17 cellular contexts compared by ENCODE assay signal in genomic region chr5:76114192-76114795, GRCh38. TPM values are rescaled to one million over a fixed set of nuclear protein-coding genes. Genes with fewer than 3 reads are reported as not detected.
A peak's percentile ranks its signal among the peaks of the same experiment; 100 is the strongest.
DNase-seq lines count a peak whose midpoint lies in the region; FAIRE-seq and TF ChIP-seq lines count a peak whose summit lies in the region.
"Had no signal": no experiment of that assay in that cellular context is flagged by ENCODE, and none has a peak within 500 bp of the region (broad histone marks: within the 10 kb centered on the region; RNA-seq: fewer than 3 reads in every experiment).

No MANE protein-coding gene starts in this region.

- no peak overlapping the region for H3K9ac ChIP-seq in astrocyte (ENCODE audit: low read length)

- H3K4me1 Mint-ChIP-seq in astrocyte (ENCODE audit: low read depth, unreplicated experiment): no peaks in the 10 kb centered on the region
- H3K4me1 Mint-ChIP-seq in activated naive CD4-positive, alpha-beta T cell treated with anti-CD3 and anti-CD28 coated beads, Interleukin-2, amount 10 ng/mL, durations not matched to agents 7 days and 5 days: no peaks in the 10 kb centered on the region

- no peak for TF ChIP-seq EP300 in tibial nerve (IDR thresholded peaks at IDR 0.05)

- no peaks in the 10 kb centered on the region for H4K20me1 ChIP-seq in astrocyte (ENCODE audit: insufficient read depth, low read length)

- H3K27me3 ChIP-seq in left ventricle myocardium inferior (ENCODE audit: low read depth): no peaks in the 10 kb centered on the region
- H3K27me3 ChIP-seq in astrocyte (ENCODE audit: insufficient read depth, low read length): no peaks in the 10 kb centered on the region
- H3K27me3 ChIP-seq in thyroid gland: no peaks in the 10 kb centered on the region
- no peaks in the 10 kb centered on the region for H3K27me3 ChIP-seq in tibial nerve

- no peaks in the 10 kb centered on the region for H3K36me3 Mint-ChIP-seq in astrocyte (ENCODE audit: low read depth, unreplicated experiment)
- no peaks in the 10 kb centered on the region for H3K36me3 Mint-ChIP-seq in activated naive CD4-positive, alpha-beta T cell treated with anti-CD3 and anti-CD28 coated beads, Interleukin-2, amount 10 ng/mL, durations not matched to agents 7 days and 5 days
- H3K36me3 Mint-ChIP-seq: activated CD4-positive, alpha-beta memory T cell treated with anti-CD3 and anti-CD28 coated beads for 36 hours; activated naive CD8-positive, alpha-beta T cell; CD8-positive, alpha-beta T cell had no signal

- H3K27ac Mint-ChIP-seq in astrocyte (ENCODE audit: unreplicated experiment): peak overlapping the region; percentile 29
- H3K27ac Mint-ChIP-seq in activated naive CD4-positive, alpha-beta T cell treated with anti-CD3 and anti-CD28 coated beads, Interleukin-2, amount 10 ng/mL, durations not matched to agents 7 days and 5 days: no peak overlapping the region
- H3K27ac Mint-ChIP-seq: activated CD4-positive, alpha-beta memory T cell treated with anti-CD3 and anti-CD28 coated beads for 36 hours; activated naive CD8-positive, alpha-beta T cell; activated T-cell treated with anti-CD3 and anti-CD28 coated beads, Interleukin-2, amount 50 U/mL, for 24 hours; CD8-positive, alpha-beta T cell; HFFc6 had no signal

- no peak overlapping the region for H3K4me3 Mint-ChIP-seq in astrocyte (ENCODE audit: unreplicated experiment)
- H3K4me3 Mint-ChIP-seq in activated naive CD4-positive, alpha-beta T cell treated with anti-CD3 and anti-CD28 coated beads, Interleukin-2, amount 10 ng/mL, durations not matched to agents 7 days and 5 days: no peak overlapping the region
- H3K4me3 Mint-ChIP-seq: activated CD4-positive, alpha-beta memory T cell treated with anti-CD3 and anti-CD28 coated beads for 36 hours; activated naive CD8-positive, alpha-beta T cell; activated T-cell treated with anti-CD3 and anti-CD28 coated beads, Interleukin-2, amount 50 U/mL, for 24 hours; CD8-positive, alpha-beta T cell; HFFc6 had no signal

- WGBS in thyroid gland, 2 donors: 32 to 39% methylated on average over 5 of the region's 5 CpGs
- 28 to 43% methylated on average over 5 of the region's 5 CpGs for WGBS in tibial nerve, 2 donors

- no peaks in the 10 kb centered on the region for H3K36me3 ChIP-seq in left ventricle myocardium inferior
- no peaks in the 10 kb centered on the region for H3K36me3 ChIP-seq in astrocyte (ENCODE audit: insufficient read depth, low read length)
- H3K36me3 ChIP-seq in thyroid gland: no peaks in the 10 kb centered on the region
- no peaks in the 10 kb centered on the region for H3K36me3 ChIP-seq in tibial nerve

- no peak for DNase-seq in left ventricle myocardium inferior
- no peak for DNase-seq in cardiac septum (ENCODE audit: low spot score)
- no peak for DNase-seq in astrocyte (ENCODE audit: low read depth)
- DNase-seq in iPS-NIHi11 (ENCODE audit: low spot score): peak; percentile 28
- DNase-seq in thyroid gland: peak; percentile 4 to 6
- DNase-seq in activated naive CD4-positive, alpha-beta T cell treated with anti-CD3 and anti-CD28 coated beads, Interleukin-2, amount 10 ng/mL, durations not matched to agents 7 days and 5 days: no peak
- no peak for DNase-seq in activated CD4-positive, alpha-beta T cell treated with anti-CD3 and anti-CD28 coated beads for 48 hours
- no peak for DNase-seq in tibial nerve (ENCODE audit: low spot score in 2 of 2)
- DNase-seq: ACHN; activated CD4-positive, alpha-beta memory T cell treated with anti-CD3 and anti-CD28 coated beads for 36 hours; activated T-cell treated with anti-CD3 and anti-CD28 coated beads, Interleukin-2, amount 50 U/mL, for 24 hours; CD8-positive, alpha-beta T cell; effector memory CD4-positive, alpha-beta T cell; EL; HFFc6; SHP77 treated with DMSO at 0.1 percent for 48 hours had no signal

- no peak overlapping the region for H3K4me2 ChIP-seq in astrocyte (ENCODE audit: low read length)

- no peak for TF ChIP-seq POLR2A in thyroid gland (IDR thresholded peaks at IDR 0.05)
- TF ChIP-seq POLR2A in tibial nerve (IDR thresholded peaks at IDR 0.05): no peak

- H3K4me1 ChIP-seq in left ventricle myocardium inferior: peaks cover 13% of the 10 kb centered on the region
- H3K4me1 ChIP-seq in astrocyte (ENCODE audit: insufficient read depth, low read length): no peaks in the 10 kb centered on the region
- no peaks in the 10 kb centered on the region for H3K4me1 ChIP-seq in thyroid gland
- peaks cover 0 to 6% (median 0%) of the 10 kb centered on the region in 4 donors for H3K4me1 ChIP-seq in tibial nerve

- H3K27ac ChIP-seq in left ventricle myocardium inferior (replicated peaks) (peak overlapping the region; percentile 55), astrocyte (ENCODE audit: low read depth, low read length) (no peak overlapping the region), thyroid gland (no peak overlapping the region), tibial nerve (no peak overlapping the region)

- FAIRE-seq in astrocyte (lab: Jason Lieb, UNC): no peak

- CTCF ChIA-PET in activated naive CD4-positive, alpha-beta T cell treated with anti-CD3 and anti-CD28 coated beads, Interleukin-2, amount 10 ng/mL, durations not matched to agents 7 days and 5 days (lab: Charles Lee): no interaction called here

- no peak overlapping the region for H2AFZ ChIP-seq in astrocyte (ENCODE audit: low read depth, low read length)

- H3K4me3 ChIP-seq in left ventricle myocardium inferior (peak overlapping the region; percentile 9), astrocyte (ENCODE audit: insufficient read depth, low read depth, low read length) (no peak overlapping the region), thyroid gland (replicated peaks in 1 of 3) (no peak overlapping the region), tibial nerve (no peak overlapping the region)

- peaks cover 9% of the 10 kb centered on the region for H3K9me3 ChIP-seq in left ventricle myocardium inferior (replicated peaks)
- H3K9me3 ChIP-seq in astrocyte (ENCODE audit: insufficient read depth, low read depth, low read length): peaks cover 3% of the 10 kb centered on the region
- H3K9me3 ChIP-seq in thyroid gland: no peaks in the 10 kb centered on the region
- no peaks in the 10 kb centered on the region for H3K9me3 ChIP-seq in tibial nerve

- TF ChIP-seq CTCF in left ventricle myocardium inferior (IDR thresholded peaks at IDR 0.05; ENCODE audit: borderline replicate concordance) (no peak), astrocyte (IDR thresholded peaks at IDR 0.05; ENCODE audit: insufficient read depth, low read depth, low read length) (no peak), thyroid gland (IDR thresholded peaks at IDR 0.05) (no peak), tibial nerve (IDR thresholded peaks at IDR 0.05) (no peak)

- H3K79me2 ChIP-seq in astrocyte (ENCODE audit: insufficient read depth, low read length): no peaks in the 10 kb centered on the region

- no peaks in the 10 kb centered on the region for H3K9me3 Mint-ChIP-seq in astrocyte (ENCODE audit: unreplicated experiment)
- H3K9me3 Mint-ChIP-seq in activated naive CD4-positive, alpha-beta T cell treated with anti-CD3 and anti-CD28 coated beads, Interleukin-2, amount 10 ng/mL, durations not matched to agents 7 days and 5 days: no peaks in the 10 kb centered on the region
- H3K9me3 Mint-ChIP-seq: activated CD4-positive, alpha-beta memory T cell treated with anti-CD3 and anti-CD28 coated beads for 36 hours; activated T-cell treated with anti-CD3 and anti-CD28 coated beads, Interleukin-2, amount 50 U/mL, for 24 hours; CD8-positive, alpha-beta T cell had no signal

- H3K27me3 Mint-ChIP-seq in astrocyte (ENCODE audit: low read depth, unreplicated experiment): peaks cover 7% of the 10 kb centered on the region
- peaks cover 38% of the 10 kb centered on the region for H3K27me3 Mint-ChIP-seq in activated naive CD4-positive, alpha-beta T cell treated with anti-CD3 and anti-CD28 coated beads, Interleukin-2, amount 10 ng/mL, durations not matched to agents 7 days and 5 days

- intact Hi-C loops in left ventricle myocardium inferior (cut with micrococcal nuclease) (no loop called here), cardiac septum (cut with DNase I) (no loop called here), thyroid gland (cut with DNase I) (no loop called here)

RNA-seq across cellular contexts. Expression of gene SV2C, which starts 31.1 kb away (rescaled TPM):
- 0.44 TPM for total RNA-seq in left ventricle myocardium inferior
- 0.67 TPM for total RNA-seq in cardiac septum
- total RNA-seq in astrocyte: 0.05 TPM in 2 replicates
- under 1 TPM in 2 of 4 donors, not detected in 2; 0.05 to 0.11 TPM for total RNA-seq in thyroid gland
- 1 to 10 TPM in 3 of 4 donors, under 1 TPM in 1; 0.87 to 1.7 (median 1.4) TPM for total RNA-seq in tibial nerve
- total RNA-seq: HFFc6 had no signal

Comparison
In these comparisons a context has a peak if more than half of its experiments do, and no peak if none do; other contexts are left out.
1. DNase-seq: peak in iPS-NIHi11 (single experiment) and thyroid gland (2 of 2); none in left ventricle myocardium inferior (single experiment), cardiac septum (single experiment), astrocyte (single experiment), activated naive CD4-positive, alpha-beta T cell treated with anti-CD3 and anti-CD28 coated beads, Interleukin-2, amount 10 ng/mL, durations not matched to agents 7 days and 5 days (single experiment), activated CD4-positive, alpha-beta T cell treated with anti-CD3 and anti-CD28 coated beads for 48 hours (single experiment) and tibial nerve (0 of 2).